ENCODE assay signal across 19 cellular contexts in genomic region chr2:2175381-2176090, GRCh38.
DNase-seq lines count a peak whose midpoint lies in the region; ATAC-seq, FAIRE-seq and TF ChIP-seq lines count a peak whose summit lies in the region.
"Had no signal": no experiment of that assay in that cellular context is flagged by ENCODE, and none has a peak within 500 bp of the region (broad histone marks: within the 10 kb centered on the region; RNA-seq: fewer than 3 reads in every experiment).

No MANE protein-coding gene starts in this region.

- CTCF ChIA-PET in WTC11 (lab: Charles Lee): interaction anchor here (0.9 to 1.3 kb wide), 3 partner anchors 9 to 289 kb away, joined by 3 to 4 read pairs (median 3); no protein-coding TSS in a partner anchor
- CTCF ChIA-PET in H1 (lab: Charles Lee; ENCODE audit: partially characterized antibody): interaction anchor here (0.6 to 1.1 kb wide), 6 partner anchors 14 to 1242 kb away, joined by 3 to 4 read pairs (median 3); no protein-coding TSS in a partner anchor

- H4K8ac ChIP-seq in H1 (ENCODE audit: extremely low read depth, insufficient read depth, low read length): no peak overlapping the region
- no peak overlapping the region for H4K8ac ChIP-seq in neuronal stem cell (ENCODE audit: low read depth, low read length)

- H3K79me2 ChIP-seq in GM23338 (replicated peaks; ENCODE audit: insufficient read depth): no peaks in the 10 kb centered on the region
- H3K79me2 ChIP-seq in H1 (ENCODE audit: control insufficient read depth in 1 of 2, insufficient read depth in 2 of 2, low read length in 2 of 2): no peaks in the 10 kb centered on the region

- no peak overlapping the region for H3K23ac ChIP-seq in H1 (ENCODE audit: insufficient read length)
- no peak overlapping the region for H3K23ac ChIP-seq in neuronal stem cell (ENCODE audit: low read depth, low read length, poor library complexity)

- H2BK12ac ChIP-seq in H1 (ENCODE audit: low read depth, low read length) (no peak overlapping the region), neuronal stem cell (ENCODE audit: low read length) (no peak overlapping the region)

- H3K14ac ChIP-seq in H1 (ENCODE audit: insufficient read length): no peak overlapping the region
- no peak overlapping the region for H3K14ac ChIP-seq in neuronal stem cell (ENCODE audit: low read length)

- H3K27me3 Mint-ChIP-seq in GM23338 (ENCODE audit: insufficient read depth, low read depth, poor library complexity) (peaks cover 2% of the 10 kb centered on the region), WTC11 (ENCODE audit: low read depth) (no peaks in the 10 kb centered on the region)
- H3K27me3 Mint-ChIP-seq: B cell had no signal

- no peaks in the 10 kb centered on the region for H3K9me2 ChIP-seq in GM23338 (ENCODE audit: insufficient read depth)

- H3K36me3 ChIP-seq in GM23338 (ENCODE audit: insufficient read depth) (no peaks in the 10 kb centered on the region), H1 (ENCODE audit: control insufficient read depth in 2 of 4, insufficient read depth in 4 of 4, low read length in 3 of 4) (no peaks in the 10 kb centered on the region), neuronal stem cell (replicated peaks in 1 of 2; ENCODE audit: control insufficient read depth in 2 of 2, insufficient read depth in 2 of 2, low read length in 2 of 2) (no peaks in the 10 kb centered on the region)
- H3K36me3 ChIP-seq: BLaER1 treated with 17β-estradiol and CSF1 and Interleukin-3, amounts not matched to agents 10 nM and 100 nM had no signal

- TF ChIP-seq CTCF in GM23338 (conservative IDR thresholded peaks at IDR 0.05; ENCODE audit: low read depth in 2 of 2) (no peak), WTC11 (IDR thresholded peaks at IDR 0.05) (no peak), H1 (IDR thresholded peaks at IDR 0.05; ENCODE audit: control extremely low read depth in 1 of 3, insufficient read depth in 1 of 3, low read depth in 1 of 3, low read length in 3 of 3) (no peak)

- H3K18ac ChIP-seq in H1 (ENCODE audit: extremely low read depth, low read length) (no peak overlapping the region), neuronal stem cell (ENCODE audit: low read length) (no peak overlapping the region)

- H2BK15ac ChIP-seq in H1 (ENCODE audit: low read length): 0 out of 2 replicates have a peak overlapping the region, but pooled peaks have one; percentile 31
- no peak overlapping the region for H2BK15ac ChIP-seq in neuronal stem cell (ENCODE audit: low read length)

- POLR2A ChIA-PET in WTC11 (lab: Charles Lee) (interaction anchor here (0.6 kb wide), 1 partner anchor 486 kb away, joined by 3 read pairs; no protein-coding TSS in a partner anchor), H1 (lab: Charles Lee; ENCODE audit: partially characterized antibody) (no interaction called here)

- DNase-seq in GM23338 (ENCODE audit: low spot score) (no peak), WTC11 (ENCODE audit: low spot score) (no peak), H1 (ENCODE audit: low read depth in 1 of 2, low spot score in 2 of 2) (no peak), neuronal stem cell (ENCODE audit: low spot score) (peak; percentile 9), frontal cortex (ENCODE audit: low spot score in 2 of 2) (no peak), SIG-M5 treated with dmso at 0.1 percent for 504 hours (lab: John Stamatoyannopoulos, UW; ENCODE audit: unreplicated experiment) (no peak)
- DNase-seq: Calu3; CD8-positive, alpha-beta T cell; DMS53; DND-41; EL; GOT3; H9 had no signal

- no peak overlapping the region for H4K5ac ChIP-seq in H1 (ENCODE audit: insufficient read length, low read depth, low read length)

- no peaks in the 10 kb centered on the region for H3K23me2 ChIP-seq in H1 (ENCODE audit: low read depth, low read length)

- H4K91ac ChIP-seq in H1 (replicated peaks; ENCODE audit: insufficient read length, low read length): no peak overlapping the region
- H4K91ac ChIP-seq in neuronal stem cell (ENCODE audit: low read depth, low read length, poor library complexity): no peak overlapping the region

- 83% methylated on average over 14 of the region's 14 CpGs; no CpG with 5 or more reads in 1 of the 2 experiments for WGBS in H1 (ENCODE audit: extremely low coverage in 1 of 2, insufficient coverage in 1 of 2, insufficient read length in 1 of 2, insufficient replicate concordance in 2 of 2, low coverage in 1 of 2, low lambda C conversion rate in 2 of 2, missing lambda C conversion rate in 1 of 2), 2 experiments
- no CpG with 5 or more reads among the region's 14 CpGs for WGBS in neuronal stem cell (ENCODE audit: extremely low coverage in 2 of 2, insufficient read length in 2 of 2, insufficient replicate concordance in 1 of 2), 2 donors

- H3K9me3 ChIP-seq in H1 (ENCODE audit: insufficient read depth in 2 of 2, low read depth in 1 of 2, low read length in 1 of 2) (no peaks in the 10 kb centered on the region), neuronal stem cell (replicated peaks in 1 of 2; ENCODE audit: control insufficient read depth in 2 of 2, insufficient read depth in 1 of 2, low read depth in 1 of 2, low read length in 2 of 2) (no peaks in the 10 kb centered on the region)
- H3K9me3 ChIP-seq: BLaER1 treated with 17β-estradiol and CSF1 and Interleukin-3, amounts not matched to agents 10 nM and 100 nM had no signal

- no peaks in the 10 kb centered on the region for H4K20me1 ChIP-seq in GM23338 (replicated peaks; ENCODE audit: insufficient read depth)
- no peaks in the 10 kb centered on the region for H4K20me1 ChIP-seq in H1 (replicated peaks in 1 of 2; ENCODE audit: control insufficient read depth in 1 of 2, insufficient read depth in 2 of 2, low read length in 2 of 2)
- H4K20me1 ChIP-seq: BLaER1 treated with 17β-estradiol and CSF1 and Interleukin-3, amounts not matched to agents 10 nM and 100 nM had no signal

- H3K56ac ChIP-seq in H1 (replicated peaks; ENCODE audit: insufficient read length, low read depth, low read length): no peak overlapping the region

- H3K4me3 Mint-ChIP-seq in GM23338 (no peak overlapping the region), WTC11 (no peak overlapping the region)
- H3K4me3 Mint-ChIP-seq: B cell; CD8-positive, alpha-beta T cell; H9 had no signal

- H2AFZ ChIP-seq in GM23338: peak overlapping the region; percentile 89
- no peak overlapping the region for H2AFZ ChIP-seq in H1 (ENCODE audit: low read length)
- H2AFZ ChIP-seq in neuronal stem cell (ENCODE audit: low read length): no peak overlapping the region

- no peaks in the 10 kb centered on the region for H3K9me3 Mint-ChIP-seq in GM23338
- peaks cover 2% of the 10 kb centered on the region; the same call in 1 of the 2 replicates for H3K9me3 Mint-ChIP-seq in WTC11
- H3K9me3 Mint-ChIP-seq: CD8-positive, alpha-beta T cell; H9 had no signal

- no peak overlapping the region for H3K27ac ChIP-seq in GM23338 (ENCODE audit: low read depth)
- H3K27ac ChIP-seq in H1 (ENCODE audit: low read depth, low read length): no peak overlapping the region
- no peak overlapping the region for H3K27ac ChIP-seq in neuronal stem cell (replicated peaks; ENCODE audit: low read length)
- H3K27ac ChIP-seq: BLaER1 treated with 17β-estradiol and CSF1 and Interleukin-3, amounts not matched to agents 10 nM and 100 nM had no signal

- H3K27ac Mint-ChIP-seq in GM23338 (peak overlapping the region; percentile 46), WTC11 (0 out of 2 replicates have a peak overlapping the region, but pooled peaks have one; percentile 41)
- H3K27ac Mint-ChIP-seq: B cell; CD8-positive, alpha-beta T cell had no signal

- H3K79me1 ChIP-seq in H1 (ENCODE audit: low read depth, low read length) (no peaks in the 10 kb centered on the region), neuronal stem cell (ENCODE audit: low read depth, low read length) (no peaks in the 10 kb centered on the region)

- H2BK120ac ChIP-seq in H1 (replicated peaks; ENCODE audit: low read depth, low read length): no peak overlapping the region
- H2BK120ac ChIP-seq in neuronal stem cell (ENCODE audit: low read depth, low read length): no peak overlapping the region

- TF ChIP-seq RAD21 in H1 (IDR thresholded peaks at IDR 0.05 in 1 of 2, conservative IDR thresholded peaks at IDR 0.05 in 1 of 2; ENCODE audit: low read depth in 2 of 2, low read length in 2 of 2): no peak

- FAIRE-seq in H1 (lab: Jason Lieb, UNC) (no peak), frontal cortex (lab: Jason Lieb, UNC) (no peak)
- FAIRE-seq: GM12878, GM19239 had no signal

- no peak overlapping the region for H2AK5ac ChIP-seq in H1 (ENCODE audit: low read depth, low read length)
- no peak overlapping the region for H2AK5ac ChIP-seq in neuronal stem cell (ENCODE audit: low read depth, low read length)

- no peak for TF ChIP-seq EP300 in H1 (IDR thresholded peaks at IDR 0.05; ENCODE audit: borderline replicate concordance in 1 of 2, low read depth in 2 of 2, low read length in 2 of 2)

- H3K4me3 ChIP-seq in GM23338 (no peak overlapping the region), H1 (ENCODE audit: extremely low read depth in 1 of 4, insufficient read depth in 2 of 4, low read depth in 3 of 4, low read length in 4 of 4) (no peak overlapping the region), neuronal stem cell (ENCODE audit: low read length in 2 of 2) (no peak overlapping the region)
- H3K4me3 ChIP-seq: BLaER1 treated with 17β-estradiol and CSF1 and Interleukin-3, amounts not matched to agents 10 nM and 100 nM; GM12878 had no signal

- H3K4me1 Mint-ChIP-seq in GM23338: peaks cover 17% of the 10 kb centered on the region
- peaks cover 20% of the 10 kb centered on the region for H3K4me1 Mint-ChIP-seq in WTC11
- H3K4me1 Mint-ChIP-seq: B cell had no signal

- H3K27me3 ChIP-seq in GM23338 (ENCODE audit: insufficient read depth) (no peaks in the 10 kb centered on the region), H1 (replicated peaks in 1 of 4; ENCODE audit: control insufficient read depth in 3 of 4, extremely low read depth in 1 of 4, insufficient read depth in 3 of 4, low read length in 3 of 4) (no peaks in the 10 kb centered on the region), neuronal stem cell (ENCODE audit: control insufficient read depth in 3 of 3, insufficient read depth in 3 of 3, low read depth in 1 of 3, low read length in 3 of 3) (no peaks in the 10 kb centered on the region)
- H3K27me3 ChIP-seq: BLaER1 treated with 17β-estradiol and CSF1 and Interleukin-3, amounts not matched to agents 10 nM and 100 nM had no signal

- no peaks in the 10 kb centered on the region for H3F3A ChIP-seq in GM23338 (replicated peaks; ENCODE audit: low read depth)

- H3K9ac ChIP-seq in H1 (replicated peaks in 1 of 4; ENCODE audit: extremely low read depth in 1 of 4, low read depth in 3 of 4, low read length in 3 of 4) (no peak overlapping the region), neuronal stem cell (ENCODE audit: low read depth, low read length, poor library complexity) (no peak overlapping the region)
- H3K9ac ChIP-seq: BLaER1 treated with 17β-estradiol and CSF1 and Interleukin-3, amounts not matched to agents 10 nM and 100 nM had no signal

- no peak for TF ChIP-seq POLR2A in H1 (IDR thresholded peaks at IDR 0.05; ENCODE audit: control extremely low read depth in 1 of 2, low read depth in 2 of 2, low read length in 2 of 2)

- no peak overlapping the region for H2BK5ac ChIP-seq in H1 (ENCODE audit: low read depth, low read length)
- H2BK5ac ChIP-seq in neuronal stem cell (ENCODE audit: low read length): no peak overlapping the region

- ATAC-seq in GM23338 (peak; percentile 38), WTC11 (0 out of 2 replicates have a peak, but pooled peaks have one; percentile 16), HG02970 (IDR thresholded peaks at IDR 0.05; ENCODE audit: low FRiP score, unreplicated experiment) (no peak), HG02678 (IDR thresholded peaks at IDR 0.05; ENCODE audit: unreplicated experiment) (no peak)
- ATAC-seq: CD8-positive, alpha-beta T cell; GM12878 had no signal

- H3K36me3 Mint-ChIP-seq in GM23338 (ENCODE audit: low read depth) (no peaks in the 10 kb centered on the region), WTC11 (no peaks in the 10 kb centered on the region)
- H3K36me3 Mint-ChIP-seq: CD8-positive, alpha-beta T cell had no signal

- H2BK20ac ChIP-seq in H1 (ENCODE audit: low read length): peak overlapping the region; percentile 84; the same call in 1 of the 2 replicates

- H3K4me1 ChIP-seq in GM23338 (ENCODE audit: insufficient read depth) (peaks cover 12% of the 10 kb centered on the region; the same call in 1 of the 2 replicates), H1 (replicated peaks in 1 of 4; ENCODE audit: control insufficient read depth in 3 of 4, insufficient read depth in 4 of 4, low read length in 3 of 4) (peaks cover 0 to 6% (median 4%) of the 10 kb centered on the region in 4 experiments; a peak in 6 of 7 replicates), neuronal stem cell (ENCODE audit: control insufficient read depth in 2 of 2, insufficient read depth in 1 of 2, low read depth in 1 of 2, low read length in 2 of 2) (peaks cover 0 to 9% of the 10 kb centered on the region in 2 donors)

- H3K4me2 ChIP-seq in GM23338: no peak overlapping the region
- no peak overlapping the region for H3K4me2 ChIP-seq in H1 (ENCODE audit: insufficient read depth in 1 of 2, low read depth in 2 of 2, low read length in 2 of 2)
- no peak overlapping the region for H3K4me2 ChIP-seq in neuronal stem cell (ENCODE audit: insufficient read depth, low read length, poor library complexity, severe bottlenecking)

- H3K4ac ChIP-seq in H1 (replicated peaks; ENCODE audit: insufficient read length, low read depth, low read length) (no peak overlapping the region), neuronal stem cell (ENCODE audit: low read length) (no peak overlapping the region)

Comparison
In these comparisons a context has a peak if more than half of its experiments do, and no peak if none do; other contexts are left out.
1. ATAC-seq: peak in GM23338 (single experiment) and WTC11 (single experiment); none in HG02970 (single experiment) and HG02678 (single experiment).